Comparison of ENCODE assay signal across 6 cellular contexts in genomic region chr11:65118915-65119669, GRCh38. TPM values are rescaled to one million over a fixed set of nuclear protein-coding genes. Genes with fewer than 3 reads are reported as not detected.
DNase-seq lines count a peak whose midpoint lies in the region; ATAC-seq, FAIRE-seq and TF ChIP-seq lines count a peak whose summit lies in the region.
"Not testable (repeated sequence)": the region's sequence is repeated elsewhere in the genome, so short reads cannot be mapped to it uniquely, and the experiment has no call there.

No MANE protein-coding gene starts in this region.

- WGBS in K562 (ENCODE audit: insufficient coverage, low coverage, missing lambda C conversion rate): 90% methylated on average over 18 of the region's 18 CpGs

- H4K20me1 ChIP-seq in BLaER1 treated with 17β-estradiol and CSF1 and Interleukin-3, amounts not matched to agents 10 nM and 100 nM: peaks cover 0 to 65% (median 38%) of the 10 kb centered on the region in 11 experiments; a peak in 16 of 22 replicates
- H4K20me1 ChIP-seq in MM.1S (ENCODE audit: insufficient read depth, low read length); K562 (replicated peaks; ENCODE audit: control insufficient read depth, insufficient read depth, low read length): not testable (repeated sequence)

- not testable (repeated sequence) for H3K27me3 Mint-ChIP-seq in activated CD8-positive, alpha-beta T cell treated with anti-CD3 and anti-CD28 coated beads, Interleukin-2, amount 10 ng/mL, durations not matched to agents 7 days and 5 days (ENCODE audit: low read depth)

- peaks cover 55 to 81% (median 66%) of the 10 kb centered on the region in 10 experiments for H3K4me1 ChIP-seq in BLaER1 treated with 17β-estradiol and CSF1 and Interleukin-3, amounts not matched to agents 10 nM and 100 nM
- H3K4me1 ChIP-seq in MM.1S (ENCODE audit: low read length): peaks cover 30% of the 10 kb centered on the region
- H3K4me1 ChIP-seq in K562 (replicated peaks in 1 of 2; ENCODE audit: control insufficient read depth in 2 of 2, insufficient read depth in 2 of 2, low read length in 2 of 2): peaks cover 21 to 37% of the 10 kb centered on the region in 2 experiments; a peak in 4 of 5 replicates
- H3K4me1 ChIP-seq in kidney (ENCODE audit: control insufficient read depth in 1 of 2, insufficient read depth in 1 of 2, low read depth in 1 of 2, low read length in 2 of 2): peaks cover 17 to 31% of the 10 kb centered on the region in 2 donors

- H3K79me2 ChIP-seq in MM.1S (ENCODE audit: low read length) (peaks cover 66% of the 10 kb centered on the region), K562 (ENCODE audit: control insufficient read depth, insufficient read depth, low read length) (peaks cover 69% of the 10 kb centered on the region)

- TF ChIP-seq EP300 in K562 (IDR thresholded peaks at IDR 0.05; ENCODE audit: low read length): not testable (repeated sequence)

- H3K9me1 ChIP-seq in K562 (ENCODE audit: control insufficient read depth, insufficient read depth, low read length): not testable (repeated sequence)

- H3K4me3 Mint-ChIP-seq in activated CD8-positive, alpha-beta T cell treated with anti-CD3 and anti-CD28 coated beads, Interleukin-2, amount 10 ng/mL, durations not matched to agents 7 days and 5 days: not testable (repeated sequence)

- not testable (repeated sequence) for H3K27me3 ChIP-seq in BLaER1 treated with 17β-estradiol and CSF1 and Interleukin-3, amounts not matched to agents 10 nM and 100 nM; MM.1S (replicated peaks; ENCODE audit: insufficient read depth, low read length); K562 (ENCODE audit: control insufficient read depth in 2 of 2, insufficient read depth in 2 of 2, low read length in 2 of 2)

- TF ChIP-seq POLR2A in K562 (conservative IDR thresholded peaks at IDR 0.05): peak; percentile 53; the same call in 1 of the 2 replicates

- H3K9me3 Mint-ChIP-seq in activated CD8-positive, alpha-beta T cell treated with anti-CD3 and anti-CD28 coated beads, Interleukin-2, amount 10 ng/mL, durations not matched to agents 7 days and 5 days (ENCODE audit: insufficient read depth): not testable (repeated sequence)

- not testable (repeated sequence) for TF ChIP-seq RAD21 in K562 (CRISPR knock-in tag; conservative IDR thresholded peaks at IDR 0.05 in 1 of 2, IDR thresholded peaks at IDR 0.05 in 1 of 2)

- CTCF ChIA-PET in activated CD8-positive, alpha-beta T cell treated with anti-CD3 and anti-CD28 coated beads, Interleukin-2, amount 10 ng/mL, durations not matched to agents 7 days and 5 days (lab: Charles Lee): interaction anchor here (0.6 to 3.0 kb wide), 15 partner anchors 9 to 315 kb away, joined by 3 to 17 read pairs (median 6); partner anchors contain the start of genes ARL2, SYVN1 and VPS51
- CTCF ChIA-PET in K562 (lab: Yijun Ruan, JAX; ENCODE audit: low intra/inter-chr PET ratio): interaction anchor here (1.9 kb wide), 1 partner anchor 272 kb away, joined by 7 read pairs; no protein-coding TSS in a partner anchor

- TF ChIP-seq CTCF in MM.1S (IDR thresholded peaks at IDR 0.05; ENCODE audit: low read length); K562 (IDR thresholded peaks at IDR 0.05 in 2 of 3, conservative IDR thresholded peaks at IDR 0.05 in 1 of 3; ENCODE audit: insufficient read depth in 2 of 3, low read depth in 1 of 3, low read length in 3 of 3); kidney (IDR thresholded peaks at IDR 0.05; ENCODE audit: borderline replicate concordance, extremely low read depth, insufficient read depth): not testable (repeated sequence)

- peaks cover 61% of the 10 kb centered on the region for H3K36me3 Mint-ChIP-seq in activated CD8-positive, alpha-beta T cell treated with anti-CD3 and anti-CD28 coated beads, Interleukin-2, amount 10 ng/mL, durations not matched to agents 7 days and 5 days (ENCODE audit: low read depth)

- not testable (repeated sequence) for H2AFZ ChIP-seq in MM.1S (ENCODE audit: low read length); K562 (ENCODE audit: low read depth, low read length)

- not testable (repeated sequence) for FAIRE-seq in K562 (lab: Jason Lieb, UNC); kidney (lab: Jason Lieb, UNC)

- H3K27ac Mint-ChIP-seq in activated CD8-positive, alpha-beta T cell treated with anti-CD3 and anti-CD28 coated beads, Interleukin-2, amount 10 ng/mL, durations not matched to agents 7 days and 5 days: peak overlapping the region; percentile 69

- in situ Hi-C loops in K562 (cut with MboI): not testable (repeated sequence)

- not testable (repeated sequence) for BruUV-seq in K562 (replicated peaks; lab: Mats Ljungman, UMichigan)

- H3F3A ChIP-seq in MM.1S (ENCODE audit: insufficient read depth, low read length): peaks cover 41% of the 10 kb centered on the region

- H3K9ac ChIP-seq in BLaER1 treated with 17β-estradiol and CSF1 and Interleukin-3, amounts not matched to agents 10 nM and 100 nM: peak overlapping the region; percentile 91 to 99 (median 94); a peak in 18 of 22 replicates
- H3K9ac ChIP-seq in MM.1S (ENCODE audit: low read length); K562 (ENCODE audit: insufficient read depth in 1 of 2, low read depth in 2 of 2, low read length in 2 of 2); kidney (ENCODE audit: low read length in 2 of 2): not testable (repeated sequence)

- POLR2A ChIA-PET in activated CD8-positive, alpha-beta T cell treated with anti-CD3 and anti-CD28 coated beads, Interleukin-2, amount 10 ng/mL, durations not matched to agents 7 days and 5 days (lab: Charles Lee): interaction anchor here (0.9 to 2.8 kb wide), 6 partner anchors 22 to 456 kb away, joined by 3 to 12 read pairs (median 4); partner anchors contain the start of genes ARL2, EHBP1L1, POLA2 and SAC3D1
- POLR2A ChIA-PET in K562 (lab: Yijun Ruan, JAX): interaction anchor here (0.7 to 9.5 kb wide), 11 partner anchors 10 to 120 kb away, joined by 3 to 182 read pairs (median 4); partner anchors contain the start of genes SPDYC and SYVN1

- ATAC-seq in activated CD8-positive, alpha-beta T cell treated with anti-CD3 and anti-CD28 coated beads, Interleukin-2, amount 10 ng/mL, durations not matched to agents 7 days and 5 days; K562; sciatic nerve: not testable (repeated sequence)

- peak overlapping the region in 10 of 11 experiments; percentile 7 to 97 (median 94); a peak in 16 of 22 replicates for H3K4me2 ChIP-seq in BLaER1 treated with 17β-estradiol and CSF1 and Interleukin-3, amounts not matched to agents 10 nM and 100 nM
- H3K4me2 ChIP-seq in MM.1S (ENCODE audit: low read depth, low read length); K562 (ENCODE audit: insufficient read depth, low read length): not testable (repeated sequence)

- H3K27ac ChIP-seq in BLaER1 treated with 17β-estradiol and CSF1 and Interleukin-3, amounts not matched to agents 10 nM and 100 nM: peak overlapping the region in 2 of 11 experiments; percentile 93 to 96; a peak in 3 of 22 replicates
- H3K27ac ChIP-seq in MM.1S (ENCODE audit: low read length): peak overlapping the region; percentile 18; the same call in 1 of the 2 replicates
- H3K27ac ChIP-seq in K562 (ENCODE audit: extremely low read depth, low read depth, low read length); kidney (ENCODE audit: low read depth in 2 of 2, low read length in 2 of 2): not testable (repeated sequence)

- H3K9me2 ChIP-seq in MM.1S (replicated peaks; ENCODE audit: insufficient read depth, low read length): not testable (repeated sequence)

- DNase-seq in MM.1S; activated CD8-positive, alpha-beta T cell treated with anti-CD3 and anti-CD28 coated beads, Interleukin-2, amount 10 ng/mL, durations not matched to agents 7 days and 5 days; K562 (ENCODE audit: extremely low read depth in 1 of 4, low spot score in 3 of 4): not testable (repeated sequence)
- DNase-seq in kidney: peak; percentile 56
- peak; percentile 15 for DNase-seq in sciatic nerve (ENCODE audit: low spot score)

- H3K36me3 ChIP-seq in BLaER1 treated with 17β-estradiol and CSF1 and Interleukin-3, amounts not matched to agents 10 nM and 100 nM: peaks cover 34 to 61% (median 51%) of the 10 kb centered on the region in 11 experiments
- H3K36me3 ChIP-seq in MM.1S (replicated peaks; ENCODE audit: insufficient read depth, low read length): not testable (repeated sequence)
- H3K36me3 ChIP-seq in K562 (ENCODE audit: control insufficient read depth, insufficient read depth, low read length): peaks cover 63% of the 10 kb centered on the region
- H3K36me3 ChIP-seq in kidney (ENCODE audit: control insufficient read depth in 1 of 2, insufficient read depth in 2 of 2, low read length in 2 of 2): peaks cover 12 to 23% of the 10 kb centered on the region in 2 donors

- peaks cover 58% of the 10 kb centered on the region for H3K4me1 Mint-ChIP-seq in activated CD8-positive, alpha-beta T cell treated with anti-CD3 and anti-CD28 coated beads, Interleukin-2, amount 10 ng/mL, durations not matched to agents 7 days and 5 days (ENCODE audit: low read depth)

- intact Hi-C loops in K562 (cut with micrococcal nuclease): loop anchor here (10.0 kb wide), 2 partner anchors 196 to 234 kb away; partner anchors contain the start of gene CDC42EP2
- intact Hi-C loops in kidney (cut with DNase I): not testable (repeated sequence)
- intact Hi-C loops in sciatic nerve (cut with DNase I): loop anchor here (10.0 kb wide), 2 partner anchors 104 to 194 kb away; partner anchors contain the start of genes ARL2 and PPP2R5B

- H3K4me3 ChIP-seq in BLaER1 treated with 17β-estradiol and CSF1 and Interleukin-3, amounts not matched to agents 10 nM and 100 nM; MM.1S (ENCODE audit: low read length); K562; kidney (ENCODE audit: low read length in 2 of 2): not testable (repeated sequence)

- not testable (repeated sequence) for H3K9me3 ChIP-seq in BLaER1 treated with 17β-estradiol and CSF1 and Interleukin-3, amounts not matched to agents 10 nM and 100 nM (replicated peaks in 1 of 11); MM.1S (replicated peaks; ENCODE audit: insufficient read depth, low read length); K562 (replicated peaks; ENCODE audit: control insufficient read depth, insufficient read depth, low read depth, low read length); kidney (ENCODE audit: control insufficient read depth in 1 of 2, low read length in 2 of 2)

RNA-seq across cellular contexts. Expression of gene ZNHIT2, which starts 1.6 kb away (rescaled TPM):
- 10 to 100 TPM; 11.6 to 12.4 TPM for total RNA-seq in activated CD8-positive, alpha-beta T cell treated with anti-CD3 and anti-CD28 coated beads, Interleukin-2, amount 10 ng/mL, durations not matched to agents 7 days and 5 days
- total RNA-seq in K562 (2011; cell fraction: chromatin; rRNA removed; ENCODE audit: low replicate concordance): 0.99 and 8.1 TPM in 2 replicates
- total RNA-seq in K562 (2011; cell fraction: nucleolus; rRNA removed): 15.7 and 18.9 TPM in 2 replicates
- 4.7 and 5.3 TPM in 2 replicates for total RNA-seq in K562 (2011; cell fraction: nucleoplasm; rRNA removed)
- total RNA-seq in K562 (2014; rRNA removed) (39.0 and 49.0 TPM in 2 replicates), K562 (2014; rRNA removed; fragmentation: Illumina TruSeq; extraction: Trizol) (0.35 and 0.76 TPM in 2 replicates), K562 (2015; rRNA removed; fragmentation: Illumina TruSeq; extraction: Trizol) (7.0 and 8.6 TPM in 2 replicates), K562 (2021) (27.2 and 29.6 TPM in 2 replicates), kidney (14.0 TPM), sciatic nerve (6.8 TPM)
- polyA plus RNA-seq in K562 (2011; rRNA removed) (2.5 and 3.7 TPM in 2 replicates), K562 (2014; fragmentation: Illumina TruSeq; extraction: Trizol) (0.59 and 2.9 TPM in 2 replicates), K562 (2014; fragmentation: Nextera tagmentation; extraction: Ambion mirVana) (under 1 TPM; 0.08 to 0.20 TPM), K562 (2014; rRNA removed) (23.4 and 24.3 TPM in 2 replicates), kidney (ENCODE audit: insufficient read depth, low read depth, low replicate concordance) (21.1 TPM)
- polyA plus RNA-seq in K562 (2011; cell fraction: cytosol; rRNA removed): 5.0 and 29.5 TPM in 2 replicates
- 4.7 and 9.8 TPM in 2 replicates for polyA plus RNA-seq in K562 (2011; cell fraction: nucleus; rRNA removed)
- polyA plus RNA-seq in K562 (2012): 14.0 and 16.6 TPM in 2 replicates
- 0.84 and 1.1 TPM in 2 replicates for polyA minus RNA-seq in K562 (2011; rRNA and poly(A)+ RNA removed)
- 9.6 and 11.8 TPM in 2 replicates for polyA minus RNA-seq in K562 (2011; cell fraction: cytosol; rRNA and poly(A)+ RNA removed)
- 15.5 and 18.7 TPM in 2 replicates for polyA minus RNA-seq in K562 (2011; cell fraction: nucleus; rRNA and poly(A)+ RNA removed)

RNA-seq across cellular contexts. Expression of gene FAU, which starts 2.8 kb away (rescaled TPM):
- 1,000 to 10,000 TPM in 1 of 2 experiments, 100 to 1,000 TPM in 1; 986 to 1,038 TPM for total RNA-seq in activated CD8-positive, alpha-beta T cell treated with anti-CD3 and anti-CD28 coated beads, Interleukin-2, amount 10 ng/mL, durations not matched to agents 7 days and 5 days
- 85.1 and 161 TPM in 2 replicates for total RNA-seq in K562 (2011; cell fraction: chromatin; rRNA removed; ENCODE audit: low replicate concordance)
- total RNA-seq in K562 (2011; cell fraction: nucleolus; rRNA removed): 307 and 365 TPM in 2 replicates
- total RNA-seq in K562 (2011; cell fraction: nucleoplasm; rRNA removed): 257 and 358 TPM in 2 replicates
- total RNA-seq in K562 (2014; rRNA removed) (1,447 and 1,737 TPM in 2 replicates), K562 (2014; rRNA removed; fragmentation: Illumina TruSeq; extraction: Trizol) (702 and 715 TPM in 2 replicates), K562 (2015; rRNA removed; fragmentation: Illumina TruSeq; extraction: Trizol) (990 and 995 TPM in 2 replicates), K562 (2021) (1,380 and 1,521 TPM in 2 replicates), kidney (794 TPM), sciatic nerve (722 TPM)
- polyA plus RNA-seq in K562 (2011; rRNA removed) (562 and 568 TPM in 2 replicates), K562 (2014; fragmentation: Illumina TruSeq; extraction: Trizol) (942 and 1,036 TPM in 2 replicates), K562 (2014; fragmentation: Nextera tagmentation; extraction: Ambion mirVana) (100 to 1,000 TPM; 433 to 575 TPM), K562 (2014; rRNA removed) (1,498 and 1,827 TPM in 2 replicates), kidney (ENCODE audit: insufficient read depth, low read depth, low replicate concordance) (927 TPM)
- 741 and 1,178 TPM in 2 replicates for polyA plus RNA-seq in K562 (2011; cell fraction: cytosol; rRNA removed)
- polyA plus RNA-seq in K562 (2011; cell fraction: nucleus; rRNA removed): 380 and 503 TPM in 2 replicates
- 1,837 and 2,123 TPM in 2 replicates for polyA plus RNA-seq in K562 (2012)
- polyA minus RNA-seq in K562 (2011; rRNA and poly(A)+ RNA removed): 236 and 263 TPM in 2 replicates
- 352 and 386 TPM in 2 replicates for polyA minus RNA-seq in K562 (2011; cell fraction: cytosol; rRNA and poly(A)+ RNA removed)
- 98.0 and 181 TPM in 2 replicates for polyA minus RNA-seq in K562 (2011; cell fraction: nucleus; rRNA and poly(A)+ RNA removed)

RNA-seq across cellular contexts. Expression of gene MRPL49, which starts 3.0 kb away (rescaled TPM):
- total RNA-seq in activated CD8-positive, alpha-beta T cell treated with anti-CD3 and anti-CD28 coated beads, Interleukin-2, amount 10 ng/mL, durations not matched to agents 7 days and 5 days: 10 to 100 TPM; 47.3 to 51.1 TPM
- 22.2 and 52.3 TPM in 2 replicates for total RNA-seq in K562 (2011; cell fraction: chromatin; rRNA removed; ENCODE audit: low replicate concordance)
- 45.3 and 47.5 TPM in 2 replicates for total RNA-seq in K562 (2011; cell fraction: nucleolus; rRNA removed)
- total RNA-seq in K562 (2011; cell fraction: nucleoplasm; rRNA removed): 43.8 and 56.6 TPM in 2 replicates
- total RNA-seq in K562 (2014; rRNA removed) (129 and 180 TPM in 2 replicates), K562 (2014; rRNA removed; fragmentation: Illumina TruSeq; extraction: Trizol) (65.5 and 74.3 TPM in 2 replicates), K562 (2015; rRNA removed; fragmentation: Illumina TruSeq; extraction: Trizol) (78.2 and 83.1 TPM in 2 replicates), K562 (2021) (86.8 and 88.5 TPM in 2 replicates), kidney (53.3 TPM), sciatic nerve (32.1 TPM)
- polyA plus RNA-seq in K562 (2011; rRNA removed) (96.1 and 97.2 TPM in 2 replicates), K562 (2014; fragmentation: Illumina TruSeq; extraction: Trizol) (123 and 127 TPM in 2 replicates), K562 (2014; fragmentation: Nextera tagmentation; extraction: Ambion mirVana) (100 to 1,000 TPM in 1 of 2 experiments, 10 to 100 TPM in 1; 76.2 to 132 TPM), K562 (2014; rRNA removed) (91.2 and 112 TPM in 2 replicates), kidney (ENCODE audit: insufficient read depth, low read depth, low replicate concordance) (76.7 TPM)
- polyA plus RNA-seq in K562 (2011; cell fraction: cytosol; rRNA removed): 145 and 172 TPM in 2 replicates
- polyA plus RNA-seq in K562 (2011; cell fraction: nucleus; rRNA removed): 33.4 and 33.6 TPM in 2 replicates
- 67.5 and 83.2 TPM in 2 replicates for polyA plus RNA-seq in K562 (2012)
- polyA minus RNA-seq in K562 (2011; rRNA and poly(A)+ RNA removed): 44.7 and 62.6 TPM in 2 replicates
- 33.6 and 45.3 TPM in 2 replicates for polyA minus RNA-seq in K562 (2011; cell fraction: cytosol; rRNA and poly(A)+ RNA removed)
- 14.1 and 19.7 TPM in 2 replicates for polyA minus RNA-seq in K562 (2011; cell fraction: nucleus; rRNA and poly(A)+ RNA removed)

RNA-seq across cellular contexts. Expression of gene TM7SF2, which starts 7.4 kb away (rescaled TPM):
- 10 to 100 TPM; 25.3 to 26.1 TPM for total RNA-seq in activated CD8-positive, alpha-beta T cell treated with anti-CD3 and anti-CD28 coated beads, Interleukin-2, amount 10 ng/mL, durations not matched to agents 7 days and 5 days
- 31.4 and 105 TPM in 2 replicates for total RNA-seq in K562 (2011; cell fraction: chromatin; rRNA removed; ENCODE audit: low replicate concordance)
- total RNA-seq in K562 (2011; cell fraction: nucleolus; rRNA removed): 91.9 and 106 TPM in 2 replicates
- total RNA-seq in K562 (2011; cell fraction: nucleoplasm; rRNA removed): 59.6 and 61.8 TPM in 2 replicates
- total RNA-seq in K562 (2014; rRNA removed) (18.6 and 20.6 TPM in 2 replicates), K562 (2014; rRNA removed; fragmentation: Illumina TruSeq; extraction: Trizol) (3.2 and 3.7 TPM in 2 replicates), K562 (2015; rRNA removed; fragmentation: Illumina TruSeq; extraction: Trizol) (7.0 and 7.9 TPM in 2 replicates), K562 (2021) (21.4 and 21.8 TPM in 2 replicates), kidney (20.9 TPM), sciatic nerve (18.2 TPM)
- polyA plus RNA-seq in K562 (2011; rRNA removed) (14.6 and 35.3 TPM in 2 replicates), K562 (2014; fragmentation: Illumina TruSeq; extraction: Trizol) (14.3 and 18.6 TPM in 2 replicates), K562 (2014; fragmentation: Nextera tagmentation; extraction: Ambion mirVana) (1 to 10 TPM; 1.2 to 1.4 TPM), K562 (2014; rRNA removed) (20.4 and 22.0 TPM in 2 replicates), kidney (ENCODE audit: insufficient read depth, low read depth, low replicate concordance) (88.2 TPM)
- polyA plus RNA-seq in K562 (2011; cell fraction: cytosol; rRNA removed): 34.6 and 38.1 TPM in 2 replicates
- 109 and 130 TPM in 2 replicates for polyA plus RNA-seq in K562 (2011; cell fraction: nucleus; rRNA removed)
- polyA plus RNA-seq in K562 (2012): 18.6 and 23.4 TPM in 2 replicates
- 10.6 and 12.1 TPM in 2 replicates for polyA minus RNA-seq in K562 (2011; rRNA and poly(A)+ RNA removed)
- 9.4 and 15.1 TPM in 2 replicates for polyA minus RNA-seq in K562 (2011; cell fraction: cytosol; rRNA and poly(A)+ RNA removed)
- polyA minus RNA-seq in K562 (2011; cell fraction: nucleus; rRNA and poly(A)+ RNA removed): 27.9 and 40.7 TPM in 2 replicates

RNA-seq across cellular contexts. Expression of gene SYVN1, which starts 15.2 kb away (rescaled TPM):
- 10 to 100 TPM; 28.7 to 33.0 TPM for total RNA-seq in activated CD8-positive, alpha-beta T cell treated with anti-CD3 and anti-CD28 coated beads, Interleukin-2, amount 10 ng/mL, durations not matched to agents 7 days and 5 days
- total RNA-seq in K562 (2011; cell fraction: chromatin; rRNA removed; ENCODE audit: low replicate concordance): 160 and 411 TPM in 2 replicates
- total RNA-seq in K562 (2011; cell fraction: nucleolus; rRNA removed): 212 and 239 TPM in 2 replicates
- total RNA-seq in K562 (2011; cell fraction: nucleoplasm; rRNA removed): 199 and 204 TPM in 2 replicates
- total RNA-seq in K562 (2014; rRNA removed): 9.9 and 10.7 TPM in 2 replicates
- total RNA-seq in K562 (2014; rRNA removed; fragmentation: Illumina TruSeq; extraction: Trizol): 7.3 and 9.8 TPM in 2 replicates
- 8.0 and 8.7 TPM in 2 replicates for total RNA-seq in K562 (2015; rRNA removed; fragmentation: Illumina TruSeq; extraction: Trizol)
- total RNA-seq in K562 (2021): 42.7 and 47.4 TPM in 2 replicates
- 13.1 and 36.5 TPM in 2 replicates for polyA plus RNA-seq in K562 (2011; rRNA removed)
- polyA plus RNA-seq in K562 (2011; cell fraction: cytosol; rRNA removed): 20.0 and 43.0 TPM in 2 replicates
- 131 and 155 TPM in 2 replicates for polyA plus RNA-seq in K562 (2011; cell fraction: nucleus; rRNA removed)
- polyA plus RNA-seq in K562 (2012): 34.0 and 57.6 TPM in 2 replicates
- 38.5 and 40.1 TPM in 2 replicates for polyA plus RNA-seq in K562 (2014; fragmentation: Illumina TruSeq; extraction: Trizol)
- polyA plus RNA-seq in K562 (2014; fragmentation: Nextera tagmentation; extraction: Ambion mirVana): under 1 TPM; 0.41 to 0.63 TPM
- 19.1 and 19.3 TPM in 2 replicates for polyA plus RNA-seq in K562 (2014; rRNA removed)
- 62.5 and 65.5 TPM in 2 replicates for polyA minus RNA-seq in K562 (2011; rRNA and poly(A)+ RNA removed)
- 37.2 and 49.5 TPM in 2 replicates for polyA minus RNA-seq in K562 (2011; cell fraction: cytosol; rRNA and poly(A)+ RNA removed)
- 49.5 and 75.9 TPM in 2 replicates for polyA minus RNA-seq in K562 (2011; cell fraction: nucleus; rRNA and poly(A)+ RNA removed)
- 69.8 TPM for total RNA-seq in kidney
- 21.2 TPM for polyA plus RNA-seq in kidney (ENCODE audit: insufficient read depth, low read depth, low replicate concordance)
- total RNA-seq in sciatic nerve: 75.9 TPM
